ENCODE assay signal across 10 cellular contexts in genomic region chr3:188432826-188433525, GRCh38.
DNase-seq lines count a peak whose midpoint lies in the region; ATAC-seq, FAIRE-seq and TF ChIP-seq lines count a peak whose summit lies in the region.
"Had no signal": no experiment of that assay in that cellular context is flagged by ENCODE, and none has a peak within 500 bp of the region (broad histone marks: within the 10 kb centered on the region; RNA-seq: fewer than 3 reads in every experiment).

No MANE protein-coding gene starts in this region.

- no peaks in the 10 kb centered on the region for H3K36me3 ChIP-seq in liver (ENCODE audit: control insufficient read depth in 4 of 4, insufficient read depth in 3 of 4, low read depth in 1 of 4, low read length in 3 of 4)
- no peaks in the 10 kb centered on the region; a peak in 1 of 5 replicates for H3K36me3 ChIP-seq in HepG2 (replicated peaks in 1 of 2; ENCODE audit: control insufficient read depth in 1 of 2, insufficient read depth in 2 of 2, low read length in 2 of 2)

- FAIRE-seq in HepG2 (lab: Jason Lieb, UNC): no peak
- FAIRE-seq: H1 had no signal

- H3K79me2 ChIP-seq in HepG2 (ENCODE audit: insufficient read depth, low read length): no peaks in the 10 kb centered on the region

- TF ChIP-seq EP300 in HepG2 (IDR thresholded peaks at IDR 0.05; ENCODE audit: low read depth in 2 of 2, low read length in 2 of 2) (no peak), HepG2 (CRISPR knock-in tag; IDR thresholded peaks at IDR 0.05; ENCODE audit: borderline replicate concordance) (no peak)

- TF ChIP-seq RAD21 in liver (IDR thresholded peaks at IDR 0.05) (peak; percentile 27 to 60), HepG2 (CRISPR knock-in tag; IDR thresholded peaks at IDR 0.05) (no peak)

- CTCF ChIA-PET in HepG2 (lab: Yijun Ruan, JAX; ENCODE audit: low intra/inter-chr PET ratio, low total read pairs): no interaction called here

- H2AFZ ChIP-seq in HepG2 (ENCODE audit: low read length): no peak overlapping the region

- in situ Hi-C loops in HepG2 (cut with HindIII; ENCODE audit: extremely low pct_ligation_motif_present, low pct_unique_long_range_greater_than_20kb) (no loop called here), astrocyte of the cerebellum (cut with HindIII; ENCODE audit: low sequenced_read_pairs) (no loop called here)

- ATAC-seq in HepG2 (no peak), GM19397 (IDR thresholded peaks at IDR 0.05; ENCODE audit: unreplicated experiment) (no peak)

- 15% methylated on average over 6 of the region's 6 CpGs for WGBS in liver
- WGBS in HepG2 (ENCODE audit: low lambda C conversion rate): 83% methylated on average over 6 of the region's 6 CpGs

- DNase-seq in HepG2 (ENCODE audit: low spot score): no peak
- DNase-seq in astrocyte of the cerebellum (ENCODE audit: low read depth): peak; percentile 31
- peak; percentile 45 for DNase-seq in medulla oblongata (ENCODE audit: extremely low spot score)
- no peak for DNase-seq in HuH-7.5 (ENCODE audit: low spot score)
- DNase-seq in NCI-H1694 (lab: John Stamatoyannopoulos, UW): no peak
- no peak for DNase-seq in GF-D8 (lab: John Stamatoyannopoulos, UW)
- DNase-seq: NCI-H1417 had no signal

- intact Hi-C loops in HepG2 (cut with micrococcal nuclease; ENCODE audit: unreplicated experiment): no loop called here

- H3K9me3 ChIP-seq in liver (ENCODE audit: control insufficient read depth in 4 of 4, low read length in 3 of 4) (no peaks in the 10 kb centered on the region), HepG2 (ENCODE audit: low read length) (no peaks in the 10 kb centered on the region)

- peak overlapping the region in 1 of 3 donors; percentile 16 for H3K4me3 ChIP-seq in liver (ENCODE audit: low read depth in 1 of 3, low read length in 3 of 3)
- no peak overlapping the region for H3K4me3 ChIP-seq in HepG2 (replicated peaks in 1 of 3; ENCODE audit: insufficient read depth in 1 of 3, low read depth in 2 of 3, low read length in 3 of 3)
- no peak overlapping the region for H3K4me3 ChIP-seq in astrocyte of the cerebellum (ENCODE audit: low read depth, low read length)

- no peak overlapping the region for H3K4me2 ChIP-seq in HepG2 (ENCODE audit: low read depth, low read length)

- no peaks in the 10 kb centered on the region for H4K20me1 ChIP-seq in HepG2 (ENCODE audit: insufficient read depth, low read length)

- H3K9ac ChIP-seq in liver (ENCODE audit: low read depth in 1 of 2, low read length in 2 of 2) (peak overlapping the region in 1 of 2 donors; percentile 56), HepG2 (ENCODE audit: insufficient read depth, low read depth, low read length) (no peak overlapping the region)

- H3K27ac ChIP-seq in liver (ENCODE audit: low read depth in 1 of 2, low read length in 2 of 2) (peak overlapping the region; percentile 34 to 63), HepG2 (ENCODE audit: extremely low read length, insufficient read depth, low read length) (no peak overlapping the region)

- H3K4me1 ChIP-seq in liver (ENCODE audit: control insufficient read depth in 4 of 4, insufficient read depth in 4 of 4, low read length in 3 of 4) (peaks cover 0 to 21% (median 15%) of the 10 kb centered on the region in 4 donors), HepG2 (ENCODE audit: insufficient read depth, low read length) (peaks cover 7% of the 10 kb centered on the region)

- no peak for TF ChIP-seq POLR2A in HepG2 (IDR thresholded peaks at IDR 0.05; ENCODE audit: insufficient read depth in 1 of 2, low read depth in 2 of 2, low read length in 2 of 2)

- BruUV-seq in HepG2 (replicated peaks; lab: Mats Ljungman, UMichigan): no TSS peak

- H3K27me3 ChIP-seq in liver (ENCODE audit: control insufficient read depth in 4 of 4, insufficient read depth in 4 of 4, low read length in 3 of 4) (no peaks in the 10 kb centered on the region), HepG2 (ENCODE audit: control insufficient read depth in 1 of 2, insufficient read depth in 2 of 2, low read length in 2 of 2) (no peaks in the 10 kb centered on the region)

- TF ChIP-seq CTCF in liver (IDR thresholded peaks at IDR 0.05; ENCODE audit: low read depth, low read length, missing input control): no peak
- TF ChIP-seq CTCF in HepG2 (CRISPR knock-in tag; IDR thresholded peaks at IDR 0.05): no peak
- TF ChIP-seq CTCF in astrocyte of the cerebellum (IDR thresholded peaks at IDR 0.05; ENCODE audit: low read depth, low read length, missing control alignments): no peak

- POLR2A ChIA-PET in HepG2 (lab: Yijun Ruan, JAX): no interaction called here

TF ChIP-seq in liver, 16 proteins besides CTCF, POLR2A, EP300 and RAD21 (continues in another document):
- TF ChIP-seq MAX (IDR thresholded peaks at IDR 0.05): no peak
- TF ChIP-seq YY1 (IDR thresholded peaks at IDR 0.05): peak; percentile 57
- TF ChIP-seq FOXA2 (IDR thresholded peaks at IDR 0.05): peak; percentile 69
- TF ChIP-seq SP1 (IDR thresholded peaks at IDR 0.05): peak; percentile 25
- TF ChIP-seq EGR1 (IDR thresholded peaks at IDR 0.05; ENCODE audit: low read depth in 2 of 2): no peak
- TF ChIP-seq, protein P1, sequence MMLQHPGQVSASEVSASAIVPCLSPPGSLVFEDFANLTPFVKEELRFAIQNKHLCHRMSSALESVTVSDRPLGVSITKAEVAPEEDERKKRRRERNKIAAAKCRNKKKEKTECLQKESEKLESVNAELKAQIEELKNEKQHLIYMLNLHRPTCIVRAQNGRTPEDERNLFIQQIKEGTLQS (IDR thresholded peaks at IDR 0.05): no peak
- TF ChIP-seq JUND (IDR thresholded peaks at IDR 0.05): peak in 1 of 2 donors; percentile 28
- TF ChIP-seq, protein P2, sequence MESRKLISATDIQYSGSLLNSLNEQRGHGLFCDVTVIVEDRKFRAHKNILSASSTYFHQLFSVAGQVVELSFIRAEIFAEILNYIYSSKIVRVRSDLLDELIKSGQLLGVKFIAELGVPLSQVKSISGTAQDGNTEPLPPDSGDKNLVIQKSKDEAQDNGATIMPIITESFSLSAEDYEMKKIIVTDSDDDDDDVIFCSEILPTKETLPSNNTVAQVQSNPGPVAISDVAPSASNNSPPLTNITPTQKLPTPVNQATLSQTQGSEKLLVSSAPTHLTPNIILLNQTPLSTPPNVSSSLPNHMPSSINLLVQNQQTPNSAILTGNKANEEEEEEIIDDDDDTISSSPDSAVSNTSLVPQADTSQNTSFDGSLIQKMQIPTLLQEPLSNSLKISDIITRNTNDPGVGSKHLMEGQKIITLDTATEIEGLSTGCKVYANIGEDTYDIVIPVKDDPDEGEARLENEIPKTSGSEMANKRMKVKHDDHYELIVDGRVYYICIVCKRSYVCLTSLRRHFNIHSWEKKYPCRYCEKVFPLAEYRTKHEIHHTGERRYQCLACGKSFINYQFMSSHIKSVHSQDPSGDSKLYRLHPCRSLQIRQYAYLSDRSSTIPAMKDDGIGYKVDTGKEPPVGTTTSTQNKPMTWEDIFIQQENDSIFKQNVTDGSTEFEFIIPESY (IDR thresholded peaks at IDR 0.05): no peak
- TF ChIP-seq GABPA (IDR thresholded peaks at IDR 0.05 in 1 of 2, conservative IDR thresholded peaks at IDR 0.05 in 1 of 2): no peak
- TF ChIP-seq NR2F2 (IDR thresholded peaks at IDR 0.05): no peak
- TF ChIP-seq FOXA1 (IDR thresholded peaks at IDR 0.05): peak; percentile 34
- peak; percentile 40 for TF ChIP-seq HNF4G (IDR thresholded peaks at IDR 0.05)

TF ChIP-seq in HepG2, 621 proteins besides CTCF, POLR2A, EP300 and RAD21 (continues in another document):
- TF ChIP-seq, protein P3, sequence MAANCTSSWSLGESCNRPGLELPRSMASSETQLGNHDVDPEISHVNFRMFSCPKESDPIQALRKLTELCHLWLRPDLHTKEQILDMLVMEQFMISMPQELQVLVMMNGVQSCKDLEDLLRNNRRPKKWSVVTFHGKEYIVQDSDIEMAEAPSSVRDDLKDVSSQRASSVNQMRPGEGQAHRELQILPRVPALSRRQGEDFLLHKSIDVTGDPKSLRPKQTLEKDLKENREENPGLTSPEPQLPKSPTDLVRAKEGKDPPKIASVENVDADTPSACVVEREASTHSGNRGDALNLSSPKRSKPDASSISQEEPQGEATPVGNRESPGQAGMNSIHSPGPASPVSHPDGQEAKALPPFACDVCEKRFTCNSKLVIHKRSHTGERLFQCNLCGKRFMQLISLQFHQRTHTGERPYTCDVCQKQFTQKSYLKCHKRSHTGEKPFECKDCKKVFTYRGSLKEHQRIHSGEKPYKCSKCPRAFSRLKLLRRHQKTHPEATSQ (CRISPR knock-in tag; IDR thresholded peaks at IDR 0.05; ENCODE audit: borderline replicate concordance): no peak
- TF ChIP-seq PHF21A (CRISPR knock-in tag; IDR thresholded peaks at IDR 0.05) (no peak), ZNF7 (CRISPR knock-in tag; IDR thresholded peaks at IDR 0.05) (no peak), ZSCAN9 (CRISPR knock-in tag; IDR thresholded peaks at IDR 0.05; ENCODE audit: borderline replicate concordance) (no peak), MED8 (CRISPR knock-in tag; IDR thresholded peaks at IDR 0.05; ENCODE audit: insufficient replicate concordance) (no peak), ZFP82 (CRISPR knock-in tag; IDR thresholded peaks at IDR 0.05; ENCODE audit: borderline replicate concordance) (no peak), RXRA (CRISPR knock-in tag; IDR thresholded peaks at IDR 0.05) (no peak), ZNF136 (CRISPR knock-in tag; IDR thresholded peaks at IDR 0.05; ENCODE audit: low read depth) (no peak), STAG1 (CRISPR knock-in tag; IDR thresholded peaks at IDR 0.05) (no peak), SP4 (CRISPR knock-in tag; IDR thresholded peaks at IDR 0.05) (no peak), ZBTB43 (CRISPR knock-in tag; conservative IDR thresholded peaks at IDR 0.05) (no peak), ELF4 (CRISPR knock-in tag; IDR thresholded peaks at IDR 0.05; ENCODE audit: borderline replicate concordance) (no peak), ZNF333 (CRISPR knock-in tag; IDR thresholded peaks at IDR 0.05; ENCODE audit: borderline replicate concordance) (no peak)
- TF ChIP-seq, protein P4, sequence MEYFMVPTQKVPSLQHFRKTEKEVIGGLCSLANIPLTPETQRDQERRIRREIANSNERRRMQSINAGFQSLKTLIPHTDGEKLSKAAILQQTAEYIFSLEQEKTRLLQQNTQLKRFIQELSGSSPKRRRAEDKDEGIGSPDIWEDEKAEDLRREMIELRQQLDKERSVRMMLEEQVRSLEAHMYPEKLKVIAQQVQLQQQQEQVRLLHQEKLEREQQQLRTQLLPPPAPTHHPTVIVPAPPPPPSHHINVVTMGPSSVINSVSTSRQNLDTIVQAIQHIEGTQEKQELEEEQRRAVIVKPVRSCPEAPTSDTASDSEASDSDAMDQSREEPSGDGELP (IDR thresholded peaks at IDR 0.05; ENCODE audit: borderline replicate concordance, low read depth): no peak

Comparison
In these comparisons a context has a peak if more than half of its experiments do, and no peak if none do; other contexts are left out.
1. DNase-seq: peak in astrocyte of the cerebellum (single experiment) and medulla oblongata (single experiment); none in HepG2 (single experiment), HuH-7.5 (single experiment), NCI-H1694 (single experiment) and GF-D8 (single experiment).